8 cellular contexts compared by ENCODE assay signal in genomic region chr15:40695469-40695910, GRCh38. TPM values are rescaled to one million over a fixed set of nuclear protein-coding genes. Genes with fewer than 3 reads are reported as not detected.
DNase-seq lines count a peak whose midpoint lies in the region; ATAC-seq, FAIRE-seq and TF ChIP-seq lines count a peak whose summit lies in the region.

No MANE protein-coding gene starts in this region.

- no peaks in the 10 kb centered on the region; the same call in 1 of the 2 replicates for H3K4me1 ChIP-seq in HUES6 (ENCODE audit: control insufficient read depth, insufficient read depth, low read length)
- peaks cover 18% of the 10 kb centered on the region for H3K4me1 ChIP-seq in body of pancreas
- H3K4me1 ChIP-seq in thymus (ENCODE audit: control insufficient read depth, insufficient read depth, low read length): peaks cover 13% of the 10 kb centered on the region

- TF ChIP-seq POLR2A in body of pancreas (IDR thresholded peaks at IDR 0.05) (no peak), H54 (IDR thresholded peaks at IDR 0.05; ENCODE audit: low read depth, low read length) (no peak)

- intact Hi-C loops in body of pancreas (cut with DNase I): loop anchor here (10.0 kb wide), 1 partner anchor 79 kb away; no protein-coding TSS in a partner anchor
- intact Hi-C loops in left colon (cut with DNase I, micrococcal nuclease): no loop called here

- peak; percentile 59 for DNase-seq in GM20000 (ENCODE audit: low spot score)
- no peak for DNase-seq in body of pancreas
- DNase-seq in left colon: no peak
- no peak for DNase-seq in NCI-H146 treated with DMSO at 0.1 percent for 48 hours (lab: John Stamatoyannopoulos, UW; ENCODE audit: unreplicated experiment)
- no peak for DNase-seq in H54 (ENCODE audit: insufficient read length, low spot score)

- H3K4me3 ChIP-seq in HUES6 (ENCODE audit: low read depth, low read length) (peak overlapping the region; percentile 86), body of pancreas (peak overlapping the region; percentile 44 to 59), thymus (ENCODE audit: low read length) (peak overlapping the region; percentile 91)

- H3K9me3 ChIP-seq in HUES6 (ENCODE audit: control insufficient read depth, insufficient read depth, low read depth, low read length): no peaks in the 10 kb centered on the region
- H3K9me3 ChIP-seq in body of pancreas: no peaks in the 10 kb centered on the region
- no peaks in the 10 kb centered on the region for H3K9me3 ChIP-seq in thymus (ENCODE audit: control insufficient read depth)

- peak overlapping the region; percentile 85 for H3K9ac ChIP-seq in HUES6 (ENCODE audit: low read length)

- no peaks in the 10 kb centered on the region for H3K27me3 ChIP-seq in HUES6 (ENCODE audit: control insufficient read depth, insufficient read depth, low read length)
- no peaks in the 10 kb centered on the region for H3K27me3 ChIP-seq in body of pancreas
- no peaks in the 10 kb centered on the region for H3K27me3 ChIP-seq in thymus (ENCODE audit: control insufficient read depth, insufficient read depth)

- peak; percentile 11 for ATAC-seq in body of pancreas
- ATAC-seq in left colon: peak; percentile 38

- no peak for TF ChIP-seq CTCF in C4-2B (conservative IDR thresholded peaks at IDR 0.05)
- TF ChIP-seq CTCF in GM20000 (IDR thresholded peaks at IDR 0.05; ENCODE audit: extremely low read depth, missing control alignments): no peak
- TF ChIP-seq CTCF in body of pancreas (IDR thresholded peaks at IDR 0.05): no peak

- FAIRE-seq in H54 (lab: Jason Lieb, UNC): no peak

- H3K27ac ChIP-seq in C4-2B: peak overlapping the region; percentile 87
- peak overlapping the region; percentile 82 for H3K27ac ChIP-seq in HUES6 (ENCODE audit: low read depth, low read length)
- peak overlapping the region in 3 of 4 donors; percentile 94 to 98 (median 98) for H3K27ac ChIP-seq in body of pancreas
- no peak overlapping the region for H3K27ac ChIP-seq in thymus (ENCODE audit: low read depth)

- peaks cover 19% of the 10 kb centered on the region for H3K36me3 ChIP-seq in HUES6 (ENCODE audit: control insufficient read depth, insufficient read depth, low read length)
- H3K36me3 ChIP-seq in body of pancreas (replicated peaks in 1 of 2; ENCODE audit: insufficient read depth in 1 of 2, low read depth in 2 of 2): peaks cover 0 to 1% of the 10 kb centered on the region in 2 donors
- peaks cover 12% of the 10 kb centered on the region for H3K36me3 ChIP-seq in thymus (ENCODE audit: control insufficient read depth, insufficient read depth)

- 2 to 16% methylated on average over 5 to 25 of the region's 25 CpGs for WGBS in body of pancreas, 2 donors
- under 1% methylated on average over 25 of the region's 25 CpGs for WGBS in thymus

RNA-seq across cellular contexts. Expression of gene RAD51, which starts 0.5 kb away (rescaled TPM):
- total RNA-seq in body of pancreas (1 to 10 TPM in 1 of 2 donors, not detected in 1; 2.3 TPM), left colon (1 to 10 TPM; 2.6 to 7.1 TPM)
- polyA plus RNA-seq in thymus: 1.2 TPM

RNA-seq across cellular contexts. Expression of gene RMDN3, which starts 59.6 kb away (rescaled TPM):
- 10 to 100 TPM; 17.6 to 23.7 TPM for total RNA-seq in body of pancreas
- total RNA-seq in left colon: 10 to 100 TPM; 32.4 to 40.2 TPM
- polyA plus RNA-seq in thymus: 27.0 TPM
